Comparison of ENCODE assay signal across 1 cellular context in genomic region chr19:16168465-16169081, GRCh38.
TF ChIP-seq lines count a peak whose summit lies in the region.

No MANE protein-coding gene starts in this region.

TF ChIP-seq in K562, 482 proteins besides CTCF, POLR2A, EP300 and RAD21:
- TF ChIP-seq ZNF740 (CRISPR knock-in tag; IDR thresholded peaks at IDR 0.05): no peak
- TF ChIP-seq ZNF740 (tag; IDR thresholded peaks at IDR 0.05): no peak
- no peak for TF ChIP-seq KLF16 (IDR thresholded peaks at IDR 0.05)
- TF ChIP-seq SP2 (IDR thresholded peaks at IDR 0.05; ENCODE audit: extremely low read depth, low read depth, low read length, poor library complexity, severe bottlenecking): no peak
- peak in 1 of 2 experiments; percentile 74; a peak in 2 of 3 replicates for TF ChIP-seq CBX3 (IDR thresholded peaks at IDR 0.05; ENCODE audit: borderline replicate concordance in 1 of 2, low read length in 2 of 2)
- no peak for TF ChIP-seq ZNF23 (CRISPR knock-in tag; IDR thresholded peaks at IDR 0.05)
- TF ChIP-seq FOXP4 (CRISPR knock-in tag; IDR thresholded peaks at IDR 0.05; ENCODE audit: borderline replicate concordance): no peak
- TF ChIP-seq SAFB (IDR thresholded peaks at IDR 0.05; ENCODE audit: borderline replicate concordance, low read depth, low read length): no peak
- no peak for TF ChIP-seq GTF2A2 (tag; IDR thresholded peaks at IDR 0.05)
- no peak for TF ChIP-seq ZBTB40 (IDR thresholded peaks at IDR 0.05)
- no peak for TF ChIP-seq ZBTB40 (CRISPR knock-in tag; IDR thresholded peaks at IDR 0.05)
- no peak for TF ChIP-seq ELK1 (CRISPR knock-in tag; IDR thresholded peaks at IDR 0.05)
- no peak for TF ChIP-seq ARID3B (CRISPR knock-in tag; IDR thresholded peaks at IDR 0.05; ENCODE audit: borderline replicate concordance)
- no peak for TF ChIP-seq HLTF (IDR thresholded peaks at IDR 0.05)
- TF ChIP-seq BHLHE40 (IDR thresholded peaks at IDR 0.05; ENCODE audit: low read length): no peak
- TF ChIP-seq USF2 (CRISPR knock-in tag; IDR thresholded peaks at IDR 0.05): peak; percentile 89
- TF ChIP-seq CHD1 (IDR thresholded peaks at IDR 0.05; ENCODE audit: low read length): no peak
- no peak for TF ChIP-seq PREB (CRISPR knock-in tag; IDR thresholded peaks at IDR 0.05)
- TF ChIP-seq CEBPG (CRISPR knock-in tag; IDR thresholded peaks at IDR 0.05): 0 out of 2 replicates have a peak, but pooled peaks have one; percentile 25
- TF ChIP-seq CEBPG (tag; conservative IDR thresholded peaks at IDR 0.05 in 1 of 2, IDR thresholded peaks at IDR 0.05 in 1 of 2): no peak
- peak; percentile 97 for TF ChIP-seq USF1 (CRISPR knock-in tag; IDR thresholded peaks at IDR 0.05)
- peak; percentile 51 for TF ChIP-seq RBM25 (IDR thresholded peaks at IDR 0.05; ENCODE audit: low read depth, low read length, severe bottlenecking)
- no peak for TF ChIP-seq ZBTB12 (CRISPR knock-in tag; IDR thresholded peaks at IDR 0.05)
- TF ChIP-seq CBFA2T2 (conservative IDR thresholded peaks at IDR 0.05): peak; percentile 51
- TF ChIP-seq TAF9B (IDR thresholded peaks at IDR 0.05; ENCODE audit: partially characterized antibody): no peak
- TF ChIP-seq RAD51 (IDR thresholded peaks at IDR 0.05; ENCODE audit: borderline replicate concordance, low read depth): peak; percentile 85
- peak; percentile 60 for TF ChIP-seq NFYB (IDR thresholded peaks at IDR 0.05; ENCODE audit: extremely low read depth, insufficient read length)
- TF ChIP-seq ZBTB11 (CRISPR knock-in tag; IDR thresholded peaks at IDR 0.05): no peak
